1 cellular context compared by ENCODE assay signal in the genomic region with DNA sequence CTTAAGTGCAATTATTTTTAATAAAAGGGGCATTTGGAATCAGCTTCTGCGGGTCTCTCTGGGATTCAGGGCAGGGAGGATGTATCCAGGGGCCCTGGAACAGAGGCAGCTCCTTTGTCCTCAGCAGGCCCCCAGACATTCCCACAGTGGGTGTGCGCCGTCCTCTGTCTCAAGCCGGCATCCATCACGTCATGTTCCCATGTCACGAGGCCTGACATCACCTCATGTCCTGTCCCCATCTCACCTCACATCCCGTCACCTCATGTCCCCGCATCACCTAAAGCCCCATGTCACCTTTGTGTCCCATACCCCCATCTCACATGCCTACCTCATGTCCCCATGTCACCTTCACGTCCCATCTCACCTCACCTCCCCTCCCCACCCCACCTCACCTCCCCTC.
TF ChIP-seq lines count a peak whose summit lies in the region.

No MANE protein-coding gene starts in this region.

TF ChIP-seq in HepG2, 621 proteins besides CTCF, POLR2A, EP300 and RAD21:
- TF ChIP-seq SPEN (CRISPR knock-in tag; IDR thresholded peaks at IDR 0.05; ENCODE audit: low read depth) (no peak), RNF2 (conservative IDR thresholded peaks at IDR 0.05; ENCODE audit: low read depth) (no peak), PCBP1 (IDR thresholded peaks at IDR 0.05; ENCODE audit: borderline replicate concordance, low read depth, low read length) (0 out of 2 replicates have a peak, but pooled peaks have one; percentile 68), ZFYVE20 (CRISPR knock-in tag; IDR thresholded peaks at IDR 0.05; ENCODE audit: borderline replicate concordance, low read depth) (no peak), PCBP2 (optimal IDR thresholded peaks at IDR 0.05; ENCODE audit: low read depth, low read length, poor library complexity, severe bottlenecking) (peak; percentile 61), NFE2L2 (IDR thresholded peaks at IDR 0.05; ENCODE audit: low read length) (no peak), PAWR (CRISPR knock-in tag; IDR thresholded peaks at IDR 0.05; ENCODE audit: borderline replicate concordance) (no peak), GZF1 (CRISPR knock-in tag; IDR thresholded peaks at IDR 0.05) (no peak)
- TF ChIP-seq, protein P1, sequence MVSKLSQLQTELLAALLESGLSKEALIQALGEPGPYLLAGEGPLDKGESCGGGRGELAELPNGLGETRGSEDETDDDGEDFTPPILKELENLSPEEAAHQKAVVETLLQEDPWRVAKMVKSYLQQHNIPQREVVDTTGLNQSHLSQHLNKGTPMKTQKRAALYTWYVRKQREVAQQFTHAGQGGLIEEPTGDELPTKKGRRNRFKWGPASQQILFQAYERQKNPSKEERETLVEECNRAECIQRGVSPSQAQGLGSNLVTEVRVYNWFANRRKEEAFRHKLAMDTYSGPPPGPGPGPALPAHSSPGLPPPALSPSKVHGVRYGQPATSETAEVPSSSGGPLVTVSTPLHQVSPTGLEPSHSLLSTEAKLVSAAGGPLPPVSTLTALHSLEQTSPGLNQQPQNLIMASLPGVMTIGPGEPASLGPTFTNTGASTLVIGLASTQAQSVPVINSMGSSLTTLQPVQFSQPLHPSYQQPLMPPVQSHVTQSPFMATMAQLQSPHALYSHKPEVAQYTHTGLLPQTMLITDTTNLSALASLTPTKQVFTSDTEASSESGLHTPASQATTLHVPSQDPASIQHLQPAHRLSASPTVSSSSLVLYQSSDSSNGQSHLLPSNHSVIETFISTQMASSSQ (IDR thresholded peaks at IDR 0.05; ENCODE audit: low read depth) = no peak
- TF ChIP-seq, protein P1 (CRISPR knock-in tag; IDR thresholded peaks at IDR 0.05; ENCODE audit: borderline replicate concordance) = no peak
